ENCODE assay signal across 14 cellular contexts in genomic region chr19:10691883-10692282, GRCh38. TPM values are rescaled to one million over a fixed set of nuclear protein-coding genes. Genes with fewer than 3 reads are reported as not detected.
DNase-seq lines count a peak whose midpoint lies in the region; ATAC-seq, FAIRE-seq and TF ChIP-seq lines count a peak whose summit lies in the region.
"Had no signal": no experiment of that assay in that cellular context is flagged by ENCODE, and none has a peak within 500 bp of the region (broad histone marks: within the 10 kb centered on the region; RNA-seq: fewer than 3 reads in every experiment).

No MANE protein-coding gene starts in this region.

- no peak for TF ChIP-seq RAD21 in HepG2 (CRISPR knock-in tag; IDR thresholded peaks at IDR 0.05)

- no peaks in the 10 kb centered on the region for H3K9me3 ChIP-seq in HepG2 (ENCODE audit: low read length)
- H3K9me3 ChIP-seq in right lobe of liver = no peaks in the 10 kb centered on the region

- ATAC-seq in HepG2 (no peak), right lobe of liver (no peak), Right ventricle myocardium superior (ENCODE audit: poor library complexity) (no peak)
- no peak for ATAC-seq in stimulated activated naive B cell treated with anti-CD40 and anti-IgM and Interleukin-4, amounts not matched to agents 10 μg/mL and 1 μg/mL and 100 μg/mL, for 72 hours (replicated peaks)

- TF ChIP-seq POLR2A in HepG2 (IDR thresholded peaks at IDR 0.05; ENCODE audit: insufficient read depth in 1 of 2, low read depth in 2 of 2, low read length in 2 of 2) = peak in 1 of 2 experiments; percentile 21; a peak in 1 of 4 replicates
- TF ChIP-seq POLR2A in right lobe of liver (IDR thresholded peaks at IDR 0.05) = no peak
- peak; percentile 21 for TF ChIP-seq POLR2A in NB4 (IDR thresholded peaks at IDR 0.05; ENCODE audit: extremely low read depth, insufficient read length)

- POLR2A ChIA-PET in HepG2 (lab: Yijun Ruan, JAX) = no interaction called here

- H3K36me3 ChIP-seq in HepG2 (replicated peaks in 1 of 2; ENCODE audit: control insufficient read depth in 1 of 2, insufficient read depth in 2 of 2, low read length in 2 of 2) = peaks cover 25 to 52% of the 10 kb centered on the region in 2 experiments
- H3K36me3 ChIP-seq in right lobe of liver = peaks cover 0 to 37% (median 4%) of the 10 kb centered on the region in 4 donors

- CTCF ChIA-PET in HepG2 (lab: Yijun Ruan, JAX; ENCODE audit: low intra/inter-chr PET ratio, low total read pairs) = no interaction called here

- intact Hi-C loops in HepG2 (cut with micrococcal nuclease; ENCODE audit: unreplicated experiment) (no loop called here), right lobe of liver (cut with DNase I) (no loop called here), Right ventricle myocardium superior (cut with DNase I) (no loop called here), dorsolateral prefrontal cortex (cut with DNase I) (loop anchor here in 1 of 2 donors (5.0 kb wide), 1 partner anchor 35 kb away; no protein-coding TSS in a partner anchor)

- no peak for FAIRE-seq in HepG2 (lab: Jason Lieb, UNC)

- H3K9ac ChIP-seq in HepG2 (ENCODE audit: insufficient read depth, low read depth, low read length) = no peak overlapping the region

- H3K9me3 Mint-ChIP-seq in endothelial cell (ENCODE audit: unreplicated experiment) = no peaks in the 10 kb centered on the region
- H3K9me3 Mint-ChIP-seq in stimulated activated naive B cell treated with anti-CD40 and anti-IgM and Interleukin-4, amounts not matched to agents 10 μg/mL and 1 μg/mL and 100 μg/mL, for 72 hours = no peaks in the 10 kb centered on the region

- peak overlapping the region; percentile 47 for H3K4me3 Mint-ChIP-seq in endothelial cell (ENCODE audit: unreplicated experiment)
- no peak overlapping the region for H3K4me3 Mint-ChIP-seq in stimulated activated naive B cell treated with anti-CD40 and anti-IgM and Interleukin-4, amounts not matched to agents 10 μg/mL and 1 μg/mL and 100 μg/mL, for 72 hours

- H3K27ac Mint-ChIP-seq in endothelial cell (ENCODE audit: unreplicated experiment) = no peak overlapping the region
- peak overlapping the region; percentile 62 for H3K27ac Mint-ChIP-seq in stimulated activated naive B cell treated with anti-CD40 and anti-IgM and Interleukin-4, amounts not matched to agents 10 μg/mL and 1 μg/mL and 100 μg/mL, for 72 hours

- H3K4me2 ChIP-seq in HepG2 (ENCODE audit: low read depth, low read length) = no peak overlapping the region
- H3K4me2 ChIP-seq: PC-9 had no signal

- WGBS in HepG2 (ENCODE audit: low lambda C conversion rate) = 92% methylated on average over 2 of the region's 5 CpGs
- WGBS in right lobe of liver (ENCODE audit: insufficient coverage, low coverage, low lambda C conversion rate, missing lambda C conversion rate) = no CpG with 5 or more reads among the region's 5 CpGs

- H3K27ac ChIP-seq in HepG2 (ENCODE audit: extremely low read length, insufficient read depth, low read length) (no peak overlapping the region), right lobe of liver (no peak overlapping the region), dorsolateral prefrontal cortex (no peak overlapping the region)
- H3K27ac ChIP-seq: C4-2B, PC-9 had no signal

- peaks cover 26% of the 10 kb centered on the region; the same call in 1 of the 2 replicates for H4K20me1 ChIP-seq in HepG2 (ENCODE audit: insufficient read depth, low read length)

- no peak overlapping the region for H2AFZ ChIP-seq in HepG2 (ENCODE audit: low read length)
- H2AFZ ChIP-seq: PC-9 had no signal

- TF ChIP-seq EP300 in HepG2 (IDR thresholded peaks at IDR 0.05; ENCODE audit: low read depth in 2 of 2, low read length in 2 of 2) (no peak), HepG2 (CRISPR knock-in tag; IDR thresholded peaks at IDR 0.05; ENCODE audit: borderline replicate concordance) (no peak)

- H3K36me3 Mint-ChIP-seq in endothelial cell (ENCODE audit: low read depth, unreplicated experiment) = peaks cover 29% of the 10 kb centered on the region
- H3K36me3 Mint-ChIP-seq in stimulated activated naive B cell treated with anti-CD40 and anti-IgM and Interleukin-4, amounts not matched to agents 10 μg/mL and 1 μg/mL and 100 μg/mL, for 72 hours = peaks cover 27 to 54% of the 10 kb centered on the region in 2 donors

- H3K79me2 ChIP-seq in HepG2 (ENCODE audit: insufficient read depth, low read length) = no peaks in the 10 kb centered on the region

- peaks cover 13% of the 10 kb centered on the region for H3K4me1 Mint-ChIP-seq in endothelial cell (ENCODE audit: unreplicated experiment)
- H3K4me1 Mint-ChIP-seq in stimulated activated naive B cell treated with anti-CD40 and anti-IgM and Interleukin-4, amounts not matched to agents 10 μg/mL and 1 μg/mL and 100 μg/mL, for 72 hours = peaks cover 19 to 34% of the 10 kb centered on the region in 2 donors

- peaks cover 25% of the 10 kb centered on the region for H3K27me3 Mint-ChIP-seq in endothelial cell (ENCODE audit: unreplicated experiment)
- peaks cover 0 to 3% of the 10 kb centered on the region in 2 donors for H3K27me3 Mint-ChIP-seq in stimulated activated naive B cell treated with anti-CD40 and anti-IgM and Interleukin-4, amounts not matched to agents 10 μg/mL and 1 μg/mL and 100 μg/mL, for 72 hours

- in situ Hi-C loops in HepG2 (cut with HindIII; ENCODE audit: extremely low pct_ligation_motif_present, low pct_unique_long_range_greater_than_20kb) = no loop called here

- H3K4me1 ChIP-seq in HepG2 (ENCODE audit: insufficient read depth, low read length) = peaks cover 19% of the 10 kb centered on the region
- H3K4me1 ChIP-seq in right lobe of liver = peaks cover 0 to 6% (median 3%) of the 10 kb centered on the region in 4 donors

- DNase-seq in HepG2 (ENCODE audit: low spot score) = no peak
- DNase-seq in right lobe of liver = no peak
- no peak for DNase-seq in NB4 (ENCODE audit: low read depth)
- no peak for DNase-seq in endothelial cell (ENCODE audit: low spot score)
- no peak for DNase-seq in stimulated activated naive B cell treated with anti-CD40 and anti-IgM and Interleukin-4, amounts not matched to agents 10 μg/mL and 1 μg/mL and 100 μg/mL, for 72 hours
- DNase-seq in Right ventricle myocardium superior = no peak
- DNase-seq in dorsolateral prefrontal cortex = no peak
- no peak for DNase-seq in iPS-NIHi7 (ENCODE audit: extremely low spot score)
- DNase-seq: KBM-7, NCI-H1092, NCI-H2081 treated with DMSO at 0.1 percent for 48 hours, NCI-H510A treated with DMSO at 0.1 percent for 48 hours had no signal

- no peak for TF ChIP-seq CTCF in HepG2 (CRISPR knock-in tag; IDR thresholded peaks at IDR 0.05)
- no peak for TF ChIP-seq CTCF in right lobe of liver (IDR thresholded peaks at IDR 0.05)
- TF ChIP-seq CTCF in NB4 (IDR thresholded peaks at IDR 0.05; ENCODE audit: low read depth, low read length) = no peak
- no peak for TF ChIP-seq CTCF in endothelial cell (IDR thresholded peaks at IDR 0.05; ENCODE audit: unreplicated experiment)
- TF ChIP-seq CTCF in dorsolateral prefrontal cortex (IDR thresholded peaks at IDR 0.05 in 54 of 56, conservative IDR thresholded peaks at IDR 0.05 in 2 of 56; ENCODE audit: low read depth in 1 of 56, partially characterized antibody in 56 of 56) = no peak

- BruUV-seq in HepG2 (replicated peaks; lab: Mats Ljungman, UMichigan) = no TSS peak

- H3K4me3 ChIP-seq in HepG2 (replicated peaks in 1 of 3; ENCODE audit: insufficient read depth in 1 of 3, low read depth in 2 of 3, low read length in 3 of 3) (no peak overlapping the region), right lobe of liver (no peak overlapping the region), NB4 (ENCODE audit: low read depth, low read length) (no peak overlapping the region), dorsolateral prefrontal cortex (no peak overlapping the region)
- H3K4me3 ChIP-seq: PC-9 had no signal

- H3K27me3 ChIP-seq in HepG2 (ENCODE audit: control insufficient read depth in 1 of 2, insufficient read depth in 2 of 2, low read length in 2 of 2) (peaks cover 0 to 3% of the 10 kb centered on the region in 2 experiments; a peak in 1 of 5 replicates), right lobe of liver (no peaks in the 10 kb centered on the region), dorsolateral prefrontal cortex (no peaks in the 10 kb centered on the region)

RNA-seq across cellular contexts. Expression of gene QTRT1, which starts 9.4 kb away (rescaled TPM):
- 33.0 and 38.6 TPM in 2 replicates for total RNA-seq in HepG2 (2016; rRNA removed; fragmentation: Illumina TruSeq; extraction: Trizol)
- total RNA-seq in HepG2 (2016; cell fraction: cytosol; rRNA removed; fragmentation: Illumina TruSeq; extraction: Trizol; ENCODE audit: low read depth) = 19.1 and 20.1 TPM in 2 replicates
- 36.0 and 39.4 TPM in 2 replicates for total RNA-seq in HepG2 (2016; cell fraction: insoluble cytoplasmic fraction; rRNA removed; fragmentation: Illumina TruSeq; extraction: Trizol)
- total RNA-seq in HepG2 (2016; cell fraction: membrane; rRNA removed; fragmentation: Illumina TruSeq; extraction: Trizol) = 12.2 and 12.9 TPM in 2 replicates
- 31.9 and 35.0 TPM in 2 replicates for total RNA-seq in HepG2 (2016; cell fraction: nucleus; rRNA removed; fragmentation: Illumina TruSeq; extraction: Trizol)
- 41.6 and 55.6 TPM in 2 replicates for polyA plus RNA-seq in HepG2 (2011; rRNA removed)
- polyA plus RNA-seq in HepG2 (2011; cell fraction: cytosol; rRNA removed) = 25.8 and 39.0 TPM in 2 replicates
- 270 and 290 TPM in 2 replicates for polyA plus RNA-seq in HepG2 (2011; cell fraction: nucleus; rRNA removed)
- 27.7 and 35.3 TPM in 2 replicates for polyA plus RNA-seq in HepG2 (2012)
- 11.2 and 12.9 TPM in 2 replicates for polyA plus RNA-seq in HepG2 (2016; cell fraction: cytosol; fragmentation: Illumina TruSeq; extraction: Trizol; ENCODE audit: low read depth)
- 38.0 and 39.9 TPM in 2 replicates for polyA plus RNA-seq in HepG2 (2016; cell fraction: insoluble cytoplasmic fraction; fragmentation: Illumina TruSeq; extraction: Trizol; ENCODE audit: low read depth)
- 12.7 and 13.2 TPM in 2 replicates for polyA plus RNA-seq in HepG2 (2016; cell fraction: membrane; fragmentation: Illumina TruSeq; extraction: Trizol; ENCODE audit: low read depth)
- 92.8 and 94.8 TPM in 2 replicates for polyA plus RNA-seq in HepG2 (2016; cell fraction: nucleus; fragmentation: Illumina TruSeq; extraction: Trizol; ENCODE audit: insufficient read depth, low read depth)
- 26.7 and 36.3 TPM in 2 replicates for polyA minus RNA-seq in HepG2 (2011; rRNA and poly(A)+ RNA removed; ENCODE audit: low replicate concordance)
- polyA minus RNA-seq in HepG2 (2011; cell fraction: cytosol; rRNA and poly(A)+ RNA removed) = 8.2 and 12.2 TPM in 2 replicates
- 15.5 and 18.7 TPM in 2 replicates for polyA minus RNA-seq in HepG2 (2011; cell fraction: nucleus; rRNA and poly(A)+ RNA removed)
- 10 to 100 TPM; 19.0 to 30.2 (median 26.8) TPM for total RNA-seq in right lobe of liver
- 32.5 TPM for total RNA-seq in endothelial cell (ENCODE audit: unreplicated experiment)
- 24.8 TPM for total RNA-seq in Right ventricle myocardium superior
- 100 to 1,000 TPM in 5 of 120 experiments, 10 to 100 TPM in 115; 51.0 to 106 (median 74.7) TPM for total RNA-seq in dorsolateral prefrontal cortex

RNA-seq across cellular contexts. Expression of gene DNM2, which starts 26.0 kb away (rescaled TPM):
- 41.7 and 48.2 TPM in 2 replicates for total RNA-seq in HepG2 (2016; rRNA removed; fragmentation: Illumina TruSeq; extraction: Trizol)
- 19.9 and 21.9 TPM in 2 replicates for total RNA-seq in HepG2 (2016; cell fraction: cytosol; rRNA removed; fragmentation: Illumina TruSeq; extraction: Trizol; ENCODE audit: low read depth)
- total RNA-seq in HepG2 (2016; cell fraction: insoluble cytoplasmic fraction; rRNA removed; fragmentation: Illumina TruSeq; extraction: Trizol) = 37.7 and 40.5 TPM in 2 replicates
- total RNA-seq in HepG2 (2016; cell fraction: membrane; rRNA removed; fragmentation: Illumina TruSeq; extraction: Trizol) = 29.4 and 31.2 TPM in 2 replicates
- total RNA-seq in HepG2 (2016; cell fraction: nucleus; rRNA removed; fragmentation: Illumina TruSeq; extraction: Trizol) = 56.9 and 61.6 TPM in 2 replicates
- 59.8 and 67.0 TPM in 2 replicates for polyA plus RNA-seq in HepG2 (2011; rRNA removed)
- polyA plus RNA-seq in HepG2 (2011; cell fraction: cytosol; rRNA removed) = 29.1 and 41.0 TPM in 2 replicates
- 155 and 203 TPM in 2 replicates for polyA plus RNA-seq in HepG2 (2011; cell fraction: nucleus; rRNA removed)
- polyA plus RNA-seq in HepG2 (2012) = 44.2 and 57.9 TPM in 2 replicates
- polyA plus RNA-seq in HepG2 (2016; cell fraction: cytosol; fragmentation: Illumina TruSeq; extraction: Trizol; ENCODE audit: low read depth) = 8.6 and 9.0 TPM in 2 replicates
- 39.4 and 48.6 TPM in 2 replicates for polyA plus RNA-seq in HepG2 (2016; cell fraction: insoluble cytoplasmic fraction; fragmentation: Illumina TruSeq; extraction: Trizol; ENCODE audit: low read depth)
- polyA plus RNA-seq in HepG2 (2016; cell fraction: membrane; fragmentation: Illumina TruSeq; extraction: Trizol; ENCODE audit: low read depth) = 18.1 and 20.6 TPM in 2 replicates
- 87.0 and 94.1 TPM in 2 replicates for polyA plus RNA-seq in HepG2 (2016; cell fraction: nucleus; fragmentation: Illumina TruSeq; extraction: Trizol; ENCODE audit: insufficient read depth, low read depth)
- 200 and 264 TPM in 2 replicates for polyA minus RNA-seq in HepG2 (2011; rRNA and poly(A)+ RNA removed; ENCODE audit: low replicate concordance)
- 44.4 and 50.0 TPM in 2 replicates for polyA minus RNA-seq in HepG2 (2011; cell fraction: cytosol; rRNA and poly(A)+ RNA removed)
- 143 and 162 TPM in 2 replicates for polyA minus RNA-seq in HepG2 (2011; cell fraction: nucleus; rRNA and poly(A)+ RNA removed)
- 10 to 100 TPM; 54.0 to 86.9 (median 68.3) TPM for total RNA-seq in right lobe of liver
- 184 TPM for total RNA-seq in endothelial cell (ENCODE audit: unreplicated experiment)
- 180 TPM for total RNA-seq in Right ventricle myocardium superior
- total RNA-seq in dorsolateral prefrontal cortex = 100 to 1,000 TPM in 115 of 120 experiments, 10 to 100 TPM in 5; 88.3 to 281 (median 146) TPM

RNA-seq across cellular contexts. Expression of gene ILF3, which starts 37.7 kb away (rescaled TPM):
- total RNA-seq in HepG2 (2016; rRNA removed; fragmentation: Illumina TruSeq; extraction: Trizol) (120 and 127 TPM in 2 replicates), right lobe of liver (10 to 100 TPM; 40.0 to 82.3 (median 54.8) TPM), endothelial cell (ENCODE audit: unreplicated experiment) (330 TPM), Right ventricle myocardium superior (91.7 TPM), dorsolateral prefrontal cortex (100 to 1,000 TPM; 131 to 221 (median 179) TPM)
- total RNA-seq in HepG2 (2016; cell fraction: cytosol; rRNA removed; fragmentation: Illumina TruSeq; extraction: Trizol; ENCODE audit: low read depth) = 19.6 and 21.2 TPM in 2 replicates
- total RNA-seq in HepG2 (2016; cell fraction: insoluble cytoplasmic fraction; rRNA removed; fragmentation: Illumina TruSeq; extraction: Trizol) = 113 and 122 TPM in 2 replicates
- total RNA-seq in HepG2 (2016; cell fraction: membrane; rRNA removed; fragmentation: Illumina TruSeq; extraction: Trizol) = 63.1 and 64.0 TPM in 2 replicates
- total RNA-seq in HepG2 (2016; cell fraction: nucleus; rRNA removed; fragmentation: Illumina TruSeq; extraction: Trizol) = 133 and 160 TPM in 2 replicates
- 173 and 195 TPM in 2 replicates for polyA plus RNA-seq in HepG2 (2011; rRNA removed)
- polyA plus RNA-seq in HepG2 (2011; cell fraction: cytosol; rRNA removed) = 59.6 and 75.2 TPM in 2 replicates
- polyA plus RNA-seq in HepG2 (2011; cell fraction: nucleus; rRNA removed) = 588 and 668 TPM in 2 replicates
- 153 and 159 TPM in 2 replicates for polyA plus RNA-seq in HepG2 (2012)
- polyA plus RNA-seq in HepG2 (2016; cell fraction: cytosol; fragmentation: Illumina TruSeq; extraction: Trizol; ENCODE audit: low read depth) = 18.4 and 19.6 TPM in 2 replicates
- 178 and 216 TPM in 2 replicates for polyA plus RNA-seq in HepG2 (2016; cell fraction: insoluble cytoplasmic fraction; fragmentation: Illumina TruSeq; extraction: Trizol; ENCODE audit: low read depth)
- polyA plus RNA-seq in HepG2 (2016; cell fraction: membrane; fragmentation: Illumina TruSeq; extraction: Trizol; ENCODE audit: low read depth) = 54.0 and 61.1 TPM in 2 replicates
- polyA plus RNA-seq in HepG2 (2016; cell fraction: nucleus; fragmentation: Illumina TruSeq; extraction: Trizol; ENCODE audit: insufficient read depth, low read depth) = 615 and 640 TPM in 2 replicates
- 139 and 144 TPM in 2 replicates for polyA minus RNA-seq in HepG2 (2011; rRNA and poly(A)+ RNA removed; ENCODE audit: low replicate concordance)
- polyA minus RNA-seq in HepG2 (2011; cell fraction: cytosol; rRNA and poly(A)+ RNA removed) = 65.3 and 73.2 TPM in 2 replicates
- 154 and 157 TPM in 2 replicates for polyA minus RNA-seq in HepG2 (2011; cell fraction: nucleus; rRNA and poly(A)+ RNA removed)
